ENCODE assay signal across 11 cellular contexts in the genomic region with DNA sequence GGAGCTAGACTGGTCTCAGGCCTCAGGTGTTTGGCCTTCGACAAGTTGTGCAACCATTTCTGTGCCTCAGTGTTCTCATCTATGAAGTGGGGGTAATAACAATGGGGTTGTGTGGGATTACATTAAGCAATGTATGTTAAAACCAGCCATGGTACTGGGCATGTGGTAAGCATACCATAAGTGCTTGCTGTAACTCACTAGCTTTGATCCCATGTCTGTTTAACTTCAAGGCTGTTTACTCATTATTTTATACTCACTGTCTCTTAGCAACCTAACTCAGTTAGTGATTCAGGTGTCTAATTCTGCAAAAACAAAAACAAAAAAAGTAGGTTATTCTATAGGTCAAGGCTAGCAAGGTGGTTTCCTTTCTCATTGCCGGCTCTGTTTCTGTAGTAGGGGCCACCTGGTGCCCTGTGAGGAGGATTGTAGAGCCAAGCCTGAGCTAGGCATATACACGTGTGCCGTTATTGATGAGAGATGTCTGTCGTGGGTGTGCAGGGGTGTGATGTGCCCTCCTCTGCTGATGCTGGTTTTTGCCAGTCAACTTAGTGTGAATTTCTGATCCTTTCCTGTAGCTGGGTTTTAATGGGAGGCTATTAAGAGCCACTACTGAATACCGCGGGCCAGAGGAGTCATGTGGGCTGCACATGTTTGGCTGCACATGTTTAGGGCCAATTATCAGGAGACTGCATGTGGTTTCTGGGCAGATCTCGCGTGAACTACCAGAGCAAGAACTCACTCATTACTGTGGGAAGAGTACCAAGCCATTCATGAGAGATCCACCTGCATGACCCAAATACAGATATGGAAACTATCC. TPM values are rescaled to one million over a fixed set of nuclear protein-coding genes. Genes with fewer than 3 reads are reported as not detected.
DNase-seq lines count a peak whose midpoint lies in the region; TF ChIP-seq lines count a peak whose summit lies in the region.
"Had no signal": no experiment of that assay in that cellular context is flagged by ENCODE, and none has a peak within 500 bp of the region (broad histone marks: within the 10 kb centered on the region; RNA-seq: fewer than 3 reads in every experiment).

No MANE protein-coding gene starts in this region.

- no peak for TF ChIP-seq CTCF in testis (IDR thresholded peaks at IDR 0.05)

- peak; percentile 22 for DNase-seq in activated T-cell treated with anti-CD3 and anti-CD28 coated beads, Interleukin-2, amount 50 U/mL, for 1 hour
- no peak for DNase-seq in activated T-cell treated with anti-CD3 and anti-CD28 coated beads, Interleukin-2, amount 50 U/mL, for 48 hours
- DNase-seq in T-helper 22 cell (ENCODE audit: low read depth) (peak; percentile 54), hepatic stellate cell (ENCODE audit: low spot score) (peak; percentile 28), testis (no peak), NCI-H1092 (lab: John Stamatoyannopoulos, UW) (no peak), midbrain (lab: John Stamatoyannopoulos, UW) (no peak)
- DNase-seq: activated CD4-positive, alpha-beta T cell treated with anti-CD3 and anti-CD28 coated beads, Interleukin-2, amount 10 ng/mL, durations not matched to agents 24 days and 14 days; NCI-H187 treated with DMSO at 0.1 percent for 48 hours; Peyer's patch had no signal

- H3K9me3 ChIP-seq in subcutaneous abdominal adipose tissue (ENCODE audit: control insufficient read depth in 5 of 5, low read length in 5 of 5): no peaks in the 10 kb centered on the region
- H3K9me3 ChIP-seq in testis: no peaks in the 10 kb centered on the region
- H3K9me3 ChIP-seq: Peyer's patch had no signal

- H3K4me3 ChIP-seq in subcutaneous abdominal adipose tissue (ENCODE audit: low read depth in 1 of 5, low read length in 5 of 5) (no peak overlapping the region), testis (no peak overlapping the region)
- H3K4me3 ChIP-seq: Peyer's patch had no signal

- H3K9ac ChIP-seq in subcutaneous abdominal adipose tissue (ENCODE audit: low read length in 5 of 5): peak overlapping the region in 1 of 5 donors; percentile 56

- H3K27ac ChIP-seq in subcutaneous abdominal adipose tissue (ENCODE audit: low read depth, low read length): peak overlapping the region; percentile 81
- no peak overlapping the region for H3K27ac ChIP-seq in testis

- WGBS in testis, 2 donors: 70 to 78% methylated on average over 8 to 9 of the region's 9 CpGs

- intact Hi-C loops in testis (cut with DNase I; ENCODE audit: low total_unique reads): no loop called here

- H3K36me3 ChIP-seq in subcutaneous abdominal adipose tissue (ENCODE audit: control insufficient read depth in 5 of 5, insufficient read depth in 5 of 5, low read length in 5 of 5) (no peaks in the 10 kb centered on the region), testis (ENCODE audit: low read depth, missing control alignments) (no peaks in the 10 kb centered on the region)
- H3K36me3 ChIP-seq: Peyer's patch had no signal

- peaks cover 13 to 66% (median 59%) of the 10 kb centered on the region in 5 donors for H3K4me1 ChIP-seq in subcutaneous abdominal adipose tissue (ENCODE audit: control insufficient read depth in 5 of 5, insufficient read depth in 5 of 5, low read length in 5 of 5)
- H3K4me1 ChIP-seq in testis: peaks cover 22% of the 10 kb centered on the region

- TF ChIP-seq POLR2A in testis (IDR thresholded peaks at IDR 0.05): no peak

- H3K27me3 ChIP-seq in subcutaneous abdominal adipose tissue (ENCODE audit: control insufficient read depth in 5 of 5, insufficient read depth in 4 of 5, low read length in 5 of 5): no peaks in the 10 kb centered on the region
- H3K27me3 ChIP-seq in testis: no peaks in the 10 kb centered on the region
- H3K27me3 ChIP-seq: Peyer's patch had no signal

RNA-seq across cellular contexts. Expression of a gene that starts 56.2 kb away (rescaled TPM):
- total RNA-seq in testis: 10 to 100 TPM; 10.2 to 10.9 TPM
- polyA plus RNA-seq in testis (ENCODE audit: insufficient read depth, low read depth, low replicate concordance): 11.8 TPM

Comparison
In these comparisons a context has a peak if more than half of its experiments do, and no peak if none do; other contexts are left out.
1. DNase-seq: peak in activated T-cell treated with anti-CD3 and anti-CD28 coated beads, Interleukin-2, amount 50 U/mL, for 1 hour (single experiment), T-helper 22 cell (single experiment) and hepatic stellate cell (single experiment); none in activated T-cell treated with anti-CD3 and anti-CD28 coated beads, Interleukin-2, amount 50 U/mL, for 48 hours (0 of 2), testis (single experiment), NCI-H1092 (single experiment) and midbrain (single experiment).